ENCODE assay signal across 28 cellular contexts in the genomic region with DNA sequence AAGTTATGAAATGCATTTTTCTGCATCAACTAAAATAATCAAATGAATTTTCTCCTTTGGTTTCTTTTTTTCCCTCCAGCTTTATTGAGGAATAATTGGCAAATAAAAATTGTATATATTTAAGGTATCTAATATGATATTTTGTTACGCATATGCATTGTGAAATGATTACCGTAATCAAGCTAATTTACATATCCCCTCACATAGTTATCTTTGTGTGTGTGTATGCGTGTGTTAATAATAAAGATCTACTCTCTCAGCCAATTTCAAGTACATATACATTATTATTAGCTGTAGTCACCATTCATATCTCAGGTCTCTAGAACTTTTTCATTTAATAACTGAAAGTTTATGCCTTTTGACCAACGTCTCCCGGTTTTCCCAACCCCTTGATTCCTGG.
"Had no signal": no experiment of that assay in that cellular context is flagged by ENCODE, and none has a peak within 500 bp of the region (broad histone marks: within the 10 kb centered on the region; RNA-seq: fewer than 3 reads in every experiment).

No MANE protein-coding gene starts in this region.

- H3K27me3 ChIP-seq: colonic mucosa, dorsolateral prefrontal cortex, esophagus muscularis mucosa, esophagus squamous epithelium, foreskin keratinocyte, gastrocnemius medialis, gastroesophageal sphincter, heart left ventricle had no signal

- FAIRE-seq: colon, endometrium, endothelial cell of umbilical vein, frontal cortex had no signal

- DNase-seq: colonic mucosa; cortex of kidney; dermis blood vessel endothelial cell; dorsolateral prefrontal cortex; effector CD4-positive, alpha-beta T cell; effector CD8-positive, alpha-beta T cell; effector memory CD4-positive, alpha-beta T cell; effector memory CD8-positive, alpha-beta T cell; endodermal cell; erythroblast; esophagus squamous epithelium; foreskin fibroblast; foreskin keratinocyte; foreskin melanocyte; gastrocnemius medialis; glutamatergic neuron; head of caudate nucleus; heart left ventricle; heart right ventricle had no signal

- H3K4me3 ChIP-seq: colonic mucosa, coronary artery, dorsolateral prefrontal cortex, esophagus muscularis mucosa, esophagus squamous epithelium, gastrocnemius medialis, gastroesophageal sphincter, heart left ventricle, heart right ventricle had no signal

- ATAC-seq: effector memory CD8-positive, alpha-beta T cell; esophagus mucosa; foreskin keratinocyte; gastrocnemius medialis; gastroesophageal sphincter; heart left ventricle; heart right ventricle had no signal

- H3K27ac ChIP-seq: colonic mucosa, coronary artery, dorsolateral prefrontal cortex, epithelial cell of prostate, esophagus muscularis mucosa, esophagus squamous epithelium, foreskin keratinocyte, gastrocnemius medialis, gastroesophageal sphincter, heart left ventricle, heart right ventricle had no signal

- H3K36me3 ChIP-seq: colonic mucosa, esophagus muscularis mucosa, esophagus squamous epithelium, gastrocnemius medialis, gastroesophageal sphincter, heart left ventricle, heart right ventricle had no signal

- H3K4me1 ChIP-seq: colonic mucosa, esophagus squamous epithelium, foreskin keratinocyte, gastrocnemius medialis, heart left ventricle, heart right ventricle had no signal

- H3K9me3 ChIP-seq: colonic mucosa, esophagus muscularis mucosa, esophagus squamous epithelium, gastrocnemius medialis, gastroesophageal sphincter had no signal
